11 cellular contexts compared by ENCODE assay signal in genomic region chr9:120965344-120966004, GRCh38. TPM values are rescaled to one million over a fixed set of nuclear protein-coding genes. Genes with fewer than 3 reads are reported as not detected.
A peak's percentile ranks its signal among the peaks of the same experiment; 100 is the strongest.
DNase-seq lines count a peak whose midpoint lies in the region; ATAC-seq lines count a peak whose summit lies in the region.
"Had no signal": no experiment of that assay in that cellular context is flagged by ENCODE, and none has a peak within 500 bp of the region (broad histone marks: within the 10 kb centered on the region; RNA-seq: fewer than 3 reads in every experiment).

No MANE protein-coding gene starts in this region.

- H3K27ac ChIP-seq in right cardiac atrium (ENCODE audit: low read length) (peak overlapping the region; percentile 80), temporal lobe (ENCODE audit: low read depth, low read length) (peak overlapping the region; percentile 93)
- H3K27ac ChIP-seq: 22Rv1 had no signal

- H3K36me3 ChIP-seq in adipocyte (ENCODE audit: control insufficient read depth, insufficient read depth, low read length, severe bottlenecking): no peaks in the 10 kb centered on the region

- no peak overlapping the region for H3K4me3 Mint-ChIP-seq in activated CD4-positive, alpha-beta T cell treated with anti-CD3 and anti-CD28 coated beads, Interleukin-2, amount 10 ng/mL, durations not matched to agents 7 days and 5 days

- DNase-seq in DMS 273 (lab: John Stamatoyannopoulos, UW; ENCODE audit: unreplicated experiment) (peak; percentile 43), DMS 273 treated with DMSO at 0.1 percent for 48 hours (lab: John Stamatoyannopoulos, UW) (no peak), adipocyte (ENCODE audit: low read depth) (peak; percentile 43), right cardiac atrium (peak in 2 of 3 donors; percentile 33 to 59)
- no peak for DNase-seq in activated CD4-positive, alpha-beta T cell treated with anti-CD3 and anti-CD28 coated beads, Interleukin-2, amount 10 ng/mL, durations not matched to agents 7 days and 5 days
- DNase-seq: NCI-H1694 treated with DMSO at 0.1 percent for 48 hours had no signal

- no peaks in the 10 kb centered on the region for H3K9me3 ChIP-seq in adipocyte (ENCODE audit: control insufficient read depth, low read length)
- no peaks in the 10 kb centered on the region for H3K9me3 ChIP-seq in right cardiac atrium (ENCODE audit: control insufficient read depth, low read length)

- POLR2A ChIA-PET in activated CD4-positive, alpha-beta T cell treated with anti-CD3 and anti-CD28 coated beads, Interleukin-2, amount 10 ng/mL, durations not matched to agents 7 days and 5 days (lab: Charles Lee): no interaction called here

- no peak overlapping the region for H3K27ac Mint-ChIP-seq in activated CD4-positive, alpha-beta T cell treated with anti-CD3 and anti-CD28 coated beads, Interleukin-2, amount 10 ng/mL, durations not matched to agents 7 days and 5 days

- peaks cover 14% of the 10 kb centered on the region for H3K4me1 ChIP-seq in adipocyte (ENCODE audit: control insufficient read depth, insufficient read depth, low read length)
- H3K4me1 ChIP-seq in right cardiac atrium (ENCODE audit: control insufficient read depth, insufficient read depth, low read length): peaks cover 7% of the 10 kb centered on the region

- WGBS in right cardiac atrium: 71% methylated on average over 4 of the region's 4 CpGs

- H3K27me3 Mint-ChIP-seq in activated CD4-positive, alpha-beta T cell treated with anti-CD3 and anti-CD28 coated beads, Interleukin-2, amount 10 ng/mL, durations not matched to agents 7 days and 5 days: peaks cover 1% of the 10 kb centered on the region

- H3K36me3 Mint-ChIP-seq in activated CD4-positive, alpha-beta T cell treated with anti-CD3 and anti-CD28 coated beads, Interleukin-2, amount 10 ng/mL, durations not matched to agents 7 days and 5 days (ENCODE audit: low read depth): no peaks in the 10 kb centered on the region

- intact Hi-C loops in right cardiac atrium (cut with DNase I): no loop called here

- H3K27me3 ChIP-seq in adipocyte (replicated peaks; ENCODE audit: control insufficient read depth, insufficient read depth, low read length) (no peaks in the 10 kb centered on the region), right cardiac atrium (ENCODE audit: control insufficient read depth, insufficient read depth) (no peaks in the 10 kb centered on the region)

- H3K4me3 ChIP-seq in adipocyte (ENCODE audit: low read length): peak overlapping the region; percentile 53
- H3K4me3 ChIP-seq in right cardiac atrium (ENCODE audit: low read length): no peak overlapping the region
- H3K4me3 ChIP-seq: lung had no signal

- ATAC-seq in right cardiac atrium: peak; percentile 86 to 88
- no peak for ATAC-seq in HG03571 (IDR thresholded peaks at IDR 0.05; ENCODE audit: unreplicated experiment)
- no peak for ATAC-seq in HG02973 (IDR thresholded peaks at IDR 0.05; ENCODE audit: unreplicated experiment)

- peak overlapping the region; percentile 56 for H3K9ac ChIP-seq in adipocyte (ENCODE audit: low read length)

- no peaks in the 10 kb centered on the region for H3K4me1 Mint-ChIP-seq in activated CD4-positive, alpha-beta T cell treated with anti-CD3 and anti-CD28 coated beads, Interleukin-2, amount 10 ng/mL, durations not matched to agents 7 days and 5 days

- CTCF ChIA-PET in activated CD4-positive, alpha-beta T cell treated with anti-CD3 and anti-CD28 coated beads, Interleukin-2, amount 10 ng/mL, durations not matched to agents 7 days and 5 days (lab: Charles Lee): interaction anchor here (1.1 to 2.4 kb wide), 5 partner anchors 15 to 210 kb away, joined by 3 to 7 read pairs (median 4); no protein-coding TSS in a partner anchor

- H3K9me3 Mint-ChIP-seq in activated CD4-positive, alpha-beta T cell treated with anti-CD3 and anti-CD28 coated beads, Interleukin-2, amount 10 ng/mL, durations not matched to agents 7 days and 5 days: no peaks in the 10 kb centered on the region

RNA-seq across cellular contexts. Expression of gene TRAF1, which starts 38.9 kb away (rescaled TPM):
- total RNA-seq in right cardiac atrium (1 to 10 TPM; 4.1 to 6.1 (median 5.1) TPM), temporal lobe (2.0 TPM)
- polyA plus RNA-seq in right cardiac atrium: 3.9 TPM
- total RNA-seq in activated CD4-positive, alpha-beta T cell treated with anti-CD3 and anti-CD28 coated beads, Interleukin-2, amount 10 ng/mL, durations not matched to agents 7 days and 5 days: 10 to 100 TPM; 61.9 to 64.3 TPM

Comparison
In these comparisons a context has a peak if more than half of its experiments do, and no peak if none do; other contexts are left out.
1. DNase-seq: peak in DMS 273 (single experiment), adipocyte (single experiment) and right cardiac atrium (2 of 3); none in DMS 273 treated with DMSO at 0.1 percent for 48 hours (single experiment) and activated CD4-positive, alpha-beta T cell treated with anti-CD3 and anti-CD28 coated beads, Interleukin-2, amount 10 ng/mL, durations not matched to agents 7 days and 5 days (single experiment).
2. ATAC-seq: peak in right cardiac atrium (2 of 2); none in HG03571 (single experiment) and HG02973 (single experiment).
3. RNA of gene TRAF1, which starts 38.9 kb away (total RNA-seq): 61.9 to 64.3 TPM in activated CD4-positive, alpha-beta T cell treated with anti-CD3 and anti-CD28 coated beads, Interleukin-2, amount 10 ng/mL, durations not matched to agents 7 days and 5 days; 4.1 to 6.1 TPM in right cardiac atrium and 2.0 TPM in temporal lobe (single experiment); every median in the first group is over 4 times any median in the second.